ENCODE assay signal across 1 cellular context in genomic region chr4:186829097-186829496, GRCh38.
TF ChIP-seq lines count a peak whose summit lies in the region.

No MANE protein-coding gene starts in this region.

TF ChIP-seq in HepG2, 621 proteins besides CTCF, POLR2A, EP300 and RAD21 (continued from another document):
- TF ChIP-seq JUNB (CRISPR knock-in tag; IDR thresholded peaks at IDR 0.05; ENCODE audit: borderline replicate concordance) (no peak), ZNF792 (CRISPR knock-in tag; IDR thresholded peaks at IDR 0.05) (no peak), HOXA9 (CRISPR knock-in tag; IDR thresholded peaks at IDR 0.05; ENCODE audit: borderline replicate concordance) (no peak), UBTF (CRISPR knock-in tag; IDR thresholded peaks at IDR 0.05) (no peak), IKZF5 (CRISPR knock-in tag; IDR thresholded peaks at IDR 0.05) (no peak), ZNF614 (CRISPR knock-in tag; IDR thresholded peaks at IDR 0.05; ENCODE audit: borderline replicate concordance) (no peak), ZNF567 (CRISPR knock-in tag; IDR thresholded peaks at IDR 0.05; ENCODE audit: borderline replicate concordance) (no peak), HNF4A (CRISPR knock-in tag; IDR thresholded peaks at IDR 0.05) (no peak)
